ENCODE assay signal across 13 cellular contexts in the genomic region with DNA sequence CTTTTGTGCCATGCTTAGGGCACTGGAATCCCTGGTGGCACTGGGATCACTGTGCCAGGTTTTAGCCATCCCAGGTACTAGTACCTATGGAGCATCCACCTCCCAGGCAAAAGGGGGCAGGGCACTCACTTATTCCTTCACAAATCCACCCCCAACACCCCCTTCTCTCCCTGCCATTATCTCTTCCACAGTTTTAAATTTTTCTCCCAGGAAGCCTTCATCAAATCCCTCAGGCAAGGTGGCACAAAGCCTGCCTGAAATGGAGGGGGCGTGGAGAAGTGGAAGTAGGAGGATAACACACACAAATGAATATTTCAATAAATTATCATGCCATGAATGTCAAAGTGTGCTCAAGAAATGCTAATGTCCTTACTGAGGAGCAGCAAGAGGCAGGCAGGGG. TPM values are rescaled to one million over a fixed set of nuclear protein-coding genes. Genes with fewer than 3 reads are reported as not detected.
DNase-seq lines count a peak whose midpoint lies in the region; ATAC-seq and TF ChIP-seq lines count a peak whose summit lies in the region.
"Had no signal": no experiment of that assay in that cellular context is flagged by ENCODE, and none has a peak within 500 bp of the region (broad histone marks: within the 10 kb centered on the region; RNA-seq: fewer than 3 reads in every experiment).

No MANE protein-coding gene starts in this region.

- peaks cover 8% of the 10 kb centered on the region for H3K4me1 ChIP-seq in neural progenitor cell

- H3K9me3 ChIP-seq in SK-N-MC (ENCODE audit: low read depth, low read length) (no peaks in the 10 kb centered on the region), neural progenitor cell (ENCODE audit: low read depth) (no peaks in the 10 kb centered on the region)

- ATAC-seq in GM21619 (IDR thresholded peaks at IDR 0.05; ENCODE audit: unreplicated experiment), result no peak
- ATAC-seq: GM12878, HCT116 had no signal

- H3K9ac ChIP-seq in SK-N-MC (ENCODE audit: insufficient read length) (no peak overlapping the region), neural progenitor cell (no peak overlapping the region)
- H3K9ac ChIP-seq: BLaER1 had no signal

- H3K27me3 Mint-ChIP-seq in neural progenitor cell (ENCODE audit: insufficient read depth, low read depth), result peaks cover 18% of the 10 kb centered on the region

- peak overlapping the region; percentile 20 for H3K4me3 Mint-ChIP-seq in neural progenitor cell

- H3K27me3 ChIP-seq in neural progenitor cell, result peaks cover 9% of the 10 kb centered on the region
- H3K27me3 ChIP-seq: BLaER1 had no signal

- no peaks in the 10 kb centered on the region for H4K20me1 ChIP-seq in neural progenitor cell (ENCODE audit: low read depth)

- H2AFZ ChIP-seq in neural progenitor cell (replicated peaks), result peak overlapping the region; percentile 1

- no peak overlapping the region for H3K27ac Mint-ChIP-seq in neural progenitor cell

- DNase-seq in SK-N-MC (ENCODE audit: low read depth, low spot score), result peak; percentile 16
- DNase-seq in head of caudate nucleus, result peak in 37 of 42 donors; percentile 22 to 86 (median 58)
- no peak for DNase-seq in neural progenitor cell (ENCODE audit: low spot score)
- no peak for DNase-seq in A172 (ENCODE audit: low spot score)
- DNase-seq in DMS153 treated with DMSO at 0.1 percent for 48 hours (lab: John Stamatoyannopoulos, UW; ENCODE audit: unreplicated experiment), result no peak
- DNase-seq in activated T-cell treated with anti-CD3 and anti-CD28 coated beads, Interleukin-2, amount 50 U/mL, for 1 hour, result no peak
- DNase-seq: AML-193, IMR-90, KG1 had no signal

- H3F3A ChIP-seq in neural progenitor cell (ENCODE audit: low read depth), result peaks cover 8% of the 10 kb centered on the region

- H3K9me3 Mint-ChIP-seq in neural progenitor cell, result peaks cover 5% of the 10 kb centered on the region

- H3K4me2 ChIP-seq in neural progenitor cell, result no peak overlapping the region
- H3K4me2 ChIP-seq: BLaER1 had no signal

- intact Hi-C loops in head of caudate nucleus (cut with DNase I), result no loop called here

- peaks cover 18% of the 10 kb centered on the region for H3K4me1 Mint-ChIP-seq in neural progenitor cell

- TF ChIP-seq CTCF in neural progenitor cell (IDR thresholded peaks at IDR 0.05), result no peak

- H3K36me3 ChIP-seq in SK-N-MC (ENCODE audit: insufficient read depth, low read length) (no peaks in the 10 kb centered on the region), neural progenitor cell (no peaks in the 10 kb centered on the region)
- H3K36me3 ChIP-seq: BLaER1 had no signal

- H3K36me3 Mint-ChIP-seq in neural progenitor cell, result no peaks in the 10 kb centered on the region

- H3K79me2 ChIP-seq in neural progenitor cell (ENCODE audit: low read depth), result no peaks in the 10 kb centered on the region

- H3K27ac ChIP-seq in SK-N-MC (no peak overlapping the region), neural progenitor cell (no peak overlapping the region)
- H3K27ac ChIP-seq: BLaER1 had no signal

- H3K4me3 ChIP-seq in SK-N-MC (no peak overlapping the region), neural progenitor cell (no peak overlapping the region)
- H3K4me3 ChIP-seq: BLaER1, GM12878 had no signal

RNA-seq across cellular contexts. Expression of a gene that starts 4.7 kb away (rescaled TPM):
- 7.7 and 10.2 TPM in 2 replicates for total RNA-seq in neural progenitor cell (ENCODE audit: low replicate concordance)
- total RNA-seq in A172 (2014; rRNA removed; shearing (Covaris generic)), result 4.7 and 8.4 TPM in 2 replicates

Comparison
In these comparisons a context has a peak if more than half of its experiments do, and no peak if none do; other contexts are left out.
1. DNase-seq: peak in SK-N-MC (single experiment) and head of caudate nucleus (37 of 42); none in neural progenitor cell (single experiment), A172 (single experiment), DMS153 treated with DMSO at 0.1 percent for 48 hours (single experiment) and activated T-cell treated with anti-CD3 and anti-CD28 coated beads, Interleukin-2, amount 50 U/mL, for 1 hour (single experiment).